17 cellular contexts compared by ENCODE assay signal in genomic region chr15:73227433-73228056, GRCh38.
DNase-seq lines count a peak whose midpoint lies in the region; ATAC-seq, FAIRE-seq and TF ChIP-seq lines count a peak whose summit lies in the region.
"Had no signal": no experiment of that assay in that cellular context is flagged by ENCODE, and none has a peak within 500 bp of the region (broad histone marks: within the 10 kb centered on the region; RNA-seq: fewer than 3 reads in every experiment).

No MANE protein-coding gene starts in this region.

- H2AFZ ChIP-seq in K562 (ENCODE audit: low read depth, low read length): peak overlapping the region; percentile 8; the same call in 1 of the 2 replicates

- H3K4me2 ChIP-seq in BLaER1 (0 out of 2 replicates have a peak overlapping the region, but pooled peaks have one; percentile 8), K562 (ENCODE audit: insufficient read depth, low read length) (no peak overlapping the region)
- H3K4me2 ChIP-seq: A549 had no signal

- H3K9ac ChIP-seq in BLaER1 (no peak overlapping the region), HUES48 (ENCODE audit: low read depth, low read length) (no peak overlapping the region; the same call in 1 of the 2 replicates), K562 (ENCODE audit: insufficient read depth in 1 of 2, low read depth in 2 of 2, low read length in 2 of 2) (no peak overlapping the region)

- H3K4me3 ChIP-seq in BLaER1 (no peak overlapping the region), HUES48 (ENCODE audit: low read depth, low read length) (no peak overlapping the region), K562 (no peak overlapping the region), mesodermal cell (ENCODE audit: extremely low read depth, insufficient read depth, low read length, poor library complexity, severe bottlenecking) (no peak overlapping the region)
- H3K4me3 ChIP-seq: A549, GM12878 had no signal

- H3K27me3 ChIP-seq in BLaER1 (no peaks in the 10 kb centered on the region), HUES48 (ENCODE audit: control insufficient read depth, insufficient read depth, low read length) (no peaks in the 10 kb centered on the region), K562 (ENCODE audit: control insufficient read depth in 2 of 2, insufficient read depth in 2 of 2, low read length in 2 of 2) (0 out of 5 replicates have a peak, but pooled peaks cover 0 to 3% of the 10 kb centered on the region in 2 experiments)

- ATAC-seq in K562: no peak
- ATAC-seq: A549, GM12878, PC-3 had no signal

- CTCF ChIA-PET in K562 (lab: Yijun Ruan, JAX; ENCODE audit: low intra/inter-chr PET ratio): no interaction called here

- no peaks in the 10 kb centered on the region for H3K9me1 ChIP-seq in K562 (ENCODE audit: control insufficient read depth, insufficient read depth, low read length)

- POLR2A ChIA-PET in K562 (lab: Yijun Ruan, JAX): no interaction called here

- no peak overlapping the region for H3K27ac ChIP-seq in BLaER1
- H3K27ac ChIP-seq in HUES48 (ENCODE audit: low read depth, low read length): peak overlapping the region; percentile 49
- no peak overlapping the region for H3K27ac ChIP-seq in K562 (ENCODE audit: extremely low read depth, low read depth, low read length)
- peak overlapping the region; percentile 36 for H3K27ac ChIP-seq in mesodermal cell (ENCODE audit: low read depth, low read length, severe bottlenecking)
- H3K27ac ChIP-seq: A549 had no signal

- no peak for TF ChIP-seq RAD21 in K562 (CRISPR knock-in tag; conservative IDR thresholded peaks at IDR 0.05 in 1 of 2, IDR thresholded peaks at IDR 0.05 in 1 of 2)

- H4K20me1 ChIP-seq in BLaER1 (no peaks in the 10 kb centered on the region), K562 (replicated peaks; ENCODE audit: control insufficient read depth, insufficient read depth, low read length) (no peaks in the 10 kb centered on the region)

- no peaks in the 10 kb centered on the region for H3K79me2 ChIP-seq in K562 (ENCODE audit: control insufficient read depth, insufficient read depth, low read length)

- H3K9me3 ChIP-seq in BLaER1: no peaks in the 10 kb centered on the region
- no peaks in the 10 kb centered on the region for H3K9me3 ChIP-seq in HUES48 (ENCODE audit: control insufficient read depth, insufficient read depth, low read length)
- no peaks in the 10 kb centered on the region for H3K9me3 ChIP-seq in K562 (replicated peaks; ENCODE audit: control insufficient read depth, insufficient read depth, low read depth, low read length)
- peaks cover 11% of the 10 kb centered on the region for H3K9me3 ChIP-seq in mesodermal cell (ENCODE audit: control insufficient read depth, low read length)
- H3K9me3 ChIP-seq: A549 had no signal

- TF ChIP-seq CTCF in K562 (IDR thresholded peaks at IDR 0.05 in 2 of 3, conservative IDR thresholded peaks at IDR 0.05 in 1 of 3; ENCODE audit: insufficient read depth in 2 of 3, low read depth in 1 of 3, low read length in 3 of 3): no peak

- WGBS in K562 (ENCODE audit: insufficient coverage, low coverage, missing lambda C conversion rate): 18% methylated on average over 6 of the region's 6 CpGs
- 91 to 93% methylated on average over 6 of the region's 6 CpGs for WGBS in mesodermal cell (ENCODE audit: insufficient coverage in 2 of 2), 2 experiments

- in situ Hi-C loops in K562 (cut with MboI): no loop called here

- H3K36me3 ChIP-seq in BLaER1 (no peaks in the 10 kb centered on the region), HUES48 (ENCODE audit: control insufficient read depth, insufficient read depth, low read length) (no peaks in the 10 kb centered on the region), K562 (ENCODE audit: control insufficient read depth, insufficient read depth, low read length) (no peaks in the 10 kb centered on the region), mesodermal cell (ENCODE audit: control insufficient read depth, insufficient read depth, low read length) (peaks cover 3% of the 10 kb centered on the region)

- no peak for TF ChIP-seq POLR2A in K562 (conservative IDR thresholded peaks at IDR 0.05)

- no peak for TF ChIP-seq EP300 in K562 (IDR thresholded peaks at IDR 0.05; ENCODE audit: low read length)

- FAIRE-seq in K562 (lab: Jason Lieb, UNC): no peak
- FAIRE-seq: GM12878, GM18507 had no signal

- no peak for DNase-seq in K562 (ENCODE audit: extremely low read depth in 1 of 4, low spot score in 3 of 4)
- no peak for DNase-seq in activated naive CD4-positive, alpha-beta T cell treated with Interleukin-2 at 50 U/mL for 16 hours
- no peak for DNase-seq in activated CD4-positive, alpha-beta T cell treated with anti-CD3 and anti-CD28 coated beads, Interleukin-2, amount 50 U/mL, for 1 hour
- DNase-seq in HPDE6-E6E7 (ENCODE audit: extremely low spot score): no peak
- DNase-seq in cortex of kidney (lab: John Stamatoyannopoulos, UW): no peak
- DNase-seq: DMS79; HFFc6; NCI-H2029 treated with DMSO at 0.1 percent for 48 hours; NCI-H69; NK-92 treated with Interleukin-12 subunit alpha and Interleukin-12 subunit beta, amount 100 ng/mL, for 24 hours; PC-3 had no signal

- H3K4me1 ChIP-seq in BLaER1 (peaks cover 13% of the 10 kb centered on the region), HUES48 (ENCODE audit: control insufficient read depth, insufficient read depth, low read length) (peaks cover 28% of the 10 kb centered on the region), K562 (replicated peaks in 1 of 2; ENCODE audit: control insufficient read depth in 2 of 2, insufficient read depth in 2 of 2, low read length in 2 of 2) (peaks cover 0 to 3% of the 10 kb centered on the region in 2 experiments; a peak in 1 of 5 replicates), mesodermal cell (ENCODE audit: control insufficient read depth, insufficient read depth, low read length, poor library complexity, severe bottlenecking) (peaks cover 11% of the 10 kb centered on the region)

- intact Hi-C loops in K562 (cut with micrococcal nuclease): no loop called here

- no TSS peak for BruUV-seq in K562 (replicated peaks; lab: Mats Ljungman, UMichigan)

TF ChIP-seq in K562, 482 proteins besides CTCF, POLR2A, EP300 and RAD21 (continues in another document):
- TF ChIP-seq ZNF274 (IDR thresholded peaks at IDR 0.05; ENCODE audit: borderline replicate concordance, low read depth, low read length) (no peak), ZNF699 (CRISPR knock-in tag; IDR thresholded peaks at IDR 0.05; ENCODE audit: insufficient replicate concordance) (no peak), RNF2 (IDR thresholded peaks at IDR 0.05) (no peak), ZNF589 (CRISPR knock-in tag; IDR thresholded peaks at IDR 0.05; ENCODE audit: low read depth) (no peak), CTCFL (IDR thresholded peaks at IDR 0.05; ENCODE audit: borderline replicate concordance, insufficient read depth, low read depth, low read length, poor library complexity, severe bottlenecking) (no peak), ADNP (tag; IDR thresholded peaks at IDR 0.05) (no peak), MEF2A (IDR thresholded peaks at IDR 0.05; ENCODE audit: control insufficient read depth, low read depth, low read length) (no peak), E2F8 (IDR thresholded peaks at IDR 0.05; ENCODE audit: low read depth, partially characterized antibody) (no peak), MLX (CRISPR knock-in tag; conservative IDR thresholded peaks at IDR 0.05) (no peak)

Comparison
In these comparisons a context has a peak if more than half of its experiments do, and no peak if none do; other contexts are left out.
1. H3K27ac ChIP-seq: peak in HUES48 (single experiment) and mesodermal cell (single experiment); none in BLaER1 (single experiment) and K562 (single experiment).